10 cellular contexts compared by ENCODE assay signal in the genomic region with DNA sequence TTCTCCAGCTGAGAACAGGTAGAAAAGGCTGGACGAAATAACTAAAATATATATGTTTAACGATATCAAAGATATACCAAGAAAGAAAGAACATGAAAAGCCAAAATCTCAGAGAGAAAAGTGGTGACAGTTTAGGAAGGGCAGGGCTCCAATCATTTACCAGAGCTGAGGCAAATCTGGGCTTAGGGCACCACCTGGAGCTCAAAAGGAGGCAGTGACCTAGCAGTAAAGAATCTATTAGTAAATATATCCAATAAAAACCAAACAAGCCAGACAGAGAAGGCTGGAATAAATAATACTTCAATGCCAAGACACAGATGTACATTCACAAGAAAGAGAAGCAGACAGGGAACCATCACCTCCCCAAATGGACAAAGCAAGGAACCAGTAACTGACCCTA. TPM values are rescaled to one million over a fixed set of nuclear protein-coding genes. Genes with fewer than 3 reads are reported as not detected.
DNase-seq lines count a peak whose midpoint lies in the region; ATAC-seq and TF ChIP-seq lines count a peak whose summit lies in the region.
"Had no signal": no experiment of that assay in that cellular context is flagged by ENCODE, and none has a peak within 500 bp of the region (broad histone marks: within the 10 kb centered on the region; RNA-seq: fewer than 3 reads in every experiment).

No MANE protein-coding gene starts in this region.

- no peak for ATAC-seq in HG02623 (IDR thresholded peaks at IDR 0.05; ENCODE audit: unreplicated experiment)

- H3K4me1 ChIP-seq in tibial artery = no peaks in the 10 kb centered on the region
- H3K4me1 ChIP-seq: BLaER1 had no signal

- no peaks in the 10 kb centered on the region for H3K27me3 Mint-ChIP-seq in progenitor cell of endocrine pancreas
- H3K27me3 Mint-ChIP-seq: activated naive CD8-positive, alpha-beta T cell treated with anti-CD3 and anti-CD28 coated beads, Interleukin-2, amount 10 ng/mL, durations not matched to agents 7 days and 5 days had no signal

- H3K27me3 ChIP-seq in tibial artery = peaks cover 0 to 3% of the 10 kb centered on the region in 2 donors
- H3K27me3 ChIP-seq: BLaER1 had no signal

- intact Hi-C loops in tibial artery (cut with DNase I; ENCODE audit: low total_unique reads) = no loop called here

- peaks cover 2% of the 10 kb centered on the region for H3K36me3 Mint-ChIP-seq in progenitor cell of endocrine pancreas (ENCODE audit: insufficient read depth)

- DNase-seq in NCI-H1417 (lab: John Stamatoyannopoulos, UW) (peak in 2 of 3 experiments; percentile 21 to 46), NCI-H1417 treated with DMSO at 0.1 percent for 48 hours (lab: John Stamatoyannopoulos, UW) (no peak), NCI-H2029 (lab: John Stamatoyannopoulos, UW) (peak; percentile 28), fibroblast of gingiva (ENCODE audit: low read depth) (peak; percentile 46), progenitor cell of endocrine pancreas (ENCODE audit: low spot score, unreplicated experiment) (no peak), tibial artery (no peak)
- peak; percentile 46 to 60 for DNase-seq in activated CD4-positive, alpha-beta T cell treated with anti-CD3 and anti-CD28 coated beads, Interleukin-2, amount 50 U/mL, for 48 hours
- DNase-seq: activated naive CD8-positive, alpha-beta T cell treated with anti-CD3 and anti-CD28 coated beads, Interleukin-2, amount 10 ng/mL, durations not matched to agents 7 days and 5 days had no signal

- H3K4me3 Mint-ChIP-seq in progenitor cell of endocrine pancreas (ENCODE audit: low read depth) = no peak overlapping the region
- H3K4me3 Mint-ChIP-seq: activated naive CD8-positive, alpha-beta T cell treated with anti-CD3 and anti-CD28 coated beads, Interleukin-2, amount 10 ng/mL, durations not matched to agents 7 days and 5 days had no signal

- H3K4me3 ChIP-seq in tibial artery = no peak overlapping the region
- H3K4me3 ChIP-seq: BLaER1 had no signal

- H3K27ac ChIP-seq in tibial artery = no peak overlapping the region
- H3K27ac ChIP-seq: BLaER1 had no signal

- TF ChIP-seq CTCF in progenitor cell of endocrine pancreas (IDR thresholded peaks at IDR 0.05; ENCODE audit: unreplicated experiment) (peak; percentile 73), tibial artery (IDR thresholded peaks at IDR 0.05) (no peak)

- peaks cover 0 to 13% (median 9%) of the 10 kb centered on the region in 3 donors for H3K9me3 ChIP-seq in tibial artery

- no peaks in the 10 kb centered on the region for H3K4me1 Mint-ChIP-seq in progenitor cell of endocrine pancreas (ENCODE audit: low read depth)

- H3K36me3 ChIP-seq in tibial artery = no peaks in the 10 kb centered on the region
- H3K36me3 ChIP-seq: BLaER1 had no signal

- peaks cover 15% of the 10 kb centered on the region for H3K9me3 Mint-ChIP-seq in progenitor cell of endocrine pancreas (ENCODE audit: low read depth)

- H3K27ac Mint-ChIP-seq in progenitor cell of endocrine pancreas = no peak overlapping the region
- H3K27ac Mint-ChIP-seq: activated naive CD8-positive, alpha-beta T cell treated with anti-CD3 and anti-CD28 coated beads, Interleukin-2, amount 10 ng/mL, durations not matched to agents 7 days and 5 days had no signal

RNA-seq across cellular contexts. Expression of a gene that starts 43.5 kb away (rescaled TPM):
- not detected in 2 replicates for total RNA-seq in progenitor cell of endocrine pancreas
- total RNA-seq: activated naive CD8-positive, alpha-beta T cell treated with anti-CD3 and anti-CD28 coated beads, Interleukin-2, amount 10 ng/mL, durations not matched to agents 7 days and 5 days had no signal

Comparison
In these comparisons a context has a peak if more than half of its experiments do, and no peak if none do; other contexts are left out.
1. DNase-seq: peak in NCI-H1417 (2 of 3), NCI-H2029 (single experiment), activated CD4-positive, alpha-beta T cell treated with anti-CD3 and anti-CD28 coated beads, Interleukin-2, amount 50 U/mL, for 48 hours (2 of 2) and fibroblast of gingiva (single experiment); none in NCI-H1417 treated with DMSO at 0.1 percent for 48 hours (single experiment), progenitor cell of endocrine pancreas (single experiment) and tibial artery (0 of 2).